Comparison of ENCODE assay signal across 15 cellular contexts in genomic region chr11:78061921-78062311, GRCh38. TPM values are rescaled to one million over a fixed set of nuclear protein-coding genes. Genes with fewer than 3 reads are reported as not detected.
DNase-seq lines count a peak whose midpoint lies in the region; ATAC-seq and TF ChIP-seq lines count a peak whose summit lies in the region.
"Had no signal": no experiment of that assay in that cellular context is flagged by ENCODE, and none has a peak within 500 bp of the region (broad histone marks: within the 10 kb centered on the region; RNA-seq: fewer than 3 reads in every experiment).

No MANE protein-coding gene starts in this region.

- no peaks in the 10 kb centered on the region for H3K9me3 ChIP-seq in adipocyte (ENCODE audit: control insufficient read depth, low read length)

- H3K36me3 Mint-ChIP-seq in type B pancreatic cell, result no peaks in the 10 kb centered on the region
- H3K36me3 Mint-ChIP-seq: activated naive CD4-positive, alpha-beta T cell treated with anti-CD3 and anti-CD28 coated beads, Interleukin-2, amount 50 U/mL, for 72 hours had no signal

- ATAC-seq in esophagus mucosa, result peak; percentile 22
- ATAC-seq: activated naive CD4-positive, alpha-beta T cell treated with anti-CD3 and anti-CD28 coated beads, Interleukin-2, amount 50 U/mL, for 72 hours; HCT116; naive thymus-derived CD4-positive, alpha-beta T cell had no signal

- no peaks in the 10 kb centered on the region for H3K27me3 ChIP-seq in adipocyte (replicated peaks; ENCODE audit: control insufficient read depth, insufficient read depth, low read length)

- TF ChIP-seq CTCF in type B pancreatic cell (conservative IDR thresholded peaks at IDR 0.05), result no peak

- H3K4me3 ChIP-seq in adipocyte (ENCODE audit: low read length), result no peak overlapping the region

- no peaks in the 10 kb centered on the region for H3K4me1 Mint-ChIP-seq in type B pancreatic cell (ENCODE audit: unreplicated experiment)

- H3K4me1 ChIP-seq in adipocyte (ENCODE audit: control insufficient read depth, insufficient read depth, low read length), result peaks cover 43% of the 10 kb centered on the region

- DNase-seq in adipocyte (ENCODE audit: low read depth), result no peak
- peak; percentile 11 for DNase-seq in occipital lobe (lab: John Stamatoyannopoulos, UW)
- no peak for DNase-seq in type B pancreatic cell (ENCODE audit: extremely low spot score, unreplicated experiment)
- no peak for DNase-seq in stimulated activated naive CD4-positive, alpha-beta T cell (lab: John Stamatoyannopoulos, UW)
- DNase-seq in SW 1271 (lab: John Stamatoyannopoulos, UW), result no peak
- no peak for DNase-seq in dermis blood vessel endothelial cell
- DNase-seq: activated CD4-positive, alpha-beta T cell treated with anti-CD3 and anti-CD28 coated beads, Interleukin-2, amount 50 U/mL, for 1 hour; effector CD8-positive, alpha-beta T cell; hippocampal formation; naive thymus-derived CD4-positive, alpha-beta T cell; NCI-H2081 treated with DMSO at 0.1 percent for 48 hours; NCI-H526 treated with DMSO at 0.1 percent for 48 hours had no signal

- peak overlapping the region; percentile 13 for H3K27ac Mint-ChIP-seq in type B pancreatic cell

- H3K36me3 ChIP-seq in adipocyte (ENCODE audit: control insufficient read depth, insufficient read depth, low read length, severe bottlenecking), result no peaks in the 10 kb centered on the region

- H3K4me3 Mint-ChIP-seq in type B pancreatic cell, result no peak overlapping the region
- H3K4me3 Mint-ChIP-seq: naive thymus-derived CD4-positive, alpha-beta T cell had no signal

- H3K27me3 Mint-ChIP-seq in type B pancreatic cell, result no peaks in the 10 kb centered on the region
- H3K27me3 Mint-ChIP-seq: naive thymus-derived CD4-positive, alpha-beta T cell had no signal

- peak overlapping the region; percentile 81 for H3K9ac ChIP-seq in adipocyte (ENCODE audit: low read length)

- H3K9me3 Mint-ChIP-seq in type B pancreatic cell, result no peaks in the 10 kb centered on the region
- H3K9me3 Mint-ChIP-seq: activated naive CD4-positive, alpha-beta T cell treated with anti-CD3 and anti-CD28 coated beads, Interleukin-2, amount 50 U/mL, for 72 hours; naive thymus-derived CD4-positive, alpha-beta T cell had no signal

RNA-seq across cellular contexts. Expression of gene THRSP, which starts 1.7 kb away (rescaled TPM):
- total RNA-seq in esophagus mucosa (not detected), occipital lobe (not detected), type B pancreatic cell (ENCODE audit: low replicate concordance) (not detected in 2 replicates), dermis blood vessel endothelial cell (not detected in 2 replicates)
- total RNA-seq: activated naive CD4-positive, alpha-beta T cell treated with anti-CD3 and anti-CD28 coated beads, Interleukin-2, amount 50 U/mL, for 72 hours; naive thymus-derived CD4-positive, alpha-beta T cell had no signal

RNA-seq across cellular contexts. Expression of gene NDUFC2, which starts 17.7 kb away (rescaled TPM):
- total RNA-seq in esophagus mucosa (145 TPM), occipital lobe (68.0 TPM), type B pancreatic cell (ENCODE audit: low replicate concordance) (233 and 240 TPM in 2 replicates), dermis blood vessel endothelial cell (67.6 and 105 TPM in 2 replicates)

RNA-seq across cellular contexts. Expression of gene KCTD14, which starts 38.8 kb away (rescaled TPM):
- total RNA-seq in esophagus mucosa (2.3 TPM), occipital lobe (0.78 TPM), type B pancreatic cell (ENCODE audit: low replicate concordance) (1.2 and 2.8 TPM in 2 replicates), dermis blood vessel endothelial cell (0.51 and 1.1 TPM in 2 replicates)
